Comparison of ENCODE assay signal across 9 cellular contexts in the genomic region with DNA sequence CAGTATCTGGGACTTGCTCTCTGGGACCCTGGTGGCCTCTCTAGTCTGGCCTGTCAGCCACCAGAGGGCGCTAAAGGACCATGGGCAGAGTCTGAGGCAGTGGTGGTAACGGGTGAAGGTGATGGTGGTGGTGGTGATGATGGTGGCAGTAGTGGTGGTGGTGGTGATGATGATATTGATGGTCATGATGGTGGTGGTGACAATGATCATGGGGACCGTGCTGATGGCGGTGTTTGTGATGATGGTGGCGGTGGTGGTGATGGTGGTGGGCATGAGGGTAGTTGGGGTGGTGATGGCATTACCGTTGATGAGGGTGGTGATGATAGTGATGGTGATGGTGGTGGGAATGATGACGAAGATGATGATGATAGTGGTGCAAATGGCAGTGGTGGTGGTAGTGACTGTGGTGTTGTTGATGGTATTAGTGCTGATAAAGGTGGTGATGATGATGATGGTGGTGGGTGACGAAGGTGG. TPM values are rescaled to one million over a fixed set of nuclear protein-coding genes. Genes with fewer than 3 reads are reported as not detected.
A peak's percentile ranks its signal among the peaks of the same experiment; 100 is the strongest.
DNase-seq lines count a peak whose midpoint lies in the region; ATAC-seq, FAIRE-seq and TF ChIP-seq lines count a peak whose summit lies in the region.
"Had no signal": no experiment of that assay in that cellular context is flagged by ENCODE, and none has a peak within 500 bp of the region (broad histone marks: within the 10 kb centered on the region; RNA-seq: fewer than 3 reads in every experiment).

No MANE protein-coding gene starts in this region.

- no peak overlapping the region for H3K9ac ChIP-seq in keratinocyte (ENCODE audit: control insufficient read depth, extremely low read depth, insufficient read depth, low read length)

- intact Hi-C loops in MCF 10A (cut with micrococcal nuclease), result loop anchor here (1.0 kb wide), 1 partner anchor 460 kb away; no protein-coding TSS in a partner anchor

- no peak overlapping the region for H3K27ac Mint-ChIP-seq in MCF 10A (ENCODE audit: low read depth, unreplicated experiment)

- CTCF ChIA-PET in MCF 10A (lab: Yijun Ruan, JAX), result interaction anchor here (0.7 to 5.8 kb wide), 8 partner anchors 9 to 752 kb away, joined by 3 to 76 read pairs (median 4); no protein-coding TSS in a partner anchor

- H3K4me3 ChIP-seq in MG63 (no peak overlapping the region), keratinocyte (ENCODE audit: control insufficient read depth in 2 of 3, extremely low read depth in 1 of 3, insufficient read depth in 2 of 3, low read depth in 1 of 3, low read length in 3 of 3) (no peak overlapping the region)

- no peaks in the 10 kb centered on the region for H3K9me3 Mint-ChIP-seq in MCF 10A (ENCODE audit: unreplicated experiment)

- no peak for FAIRE-seq in keratinocyte (lab: Jason Lieb, UNC)
- FAIRE-seq: TTC549 had no signal

- H3K4me3 Mint-ChIP-seq in MCF 10A (ENCODE audit: unreplicated experiment), result no peak overlapping the region

- no peaks in the 10 kb centered on the region for H3K79me2 ChIP-seq in keratinocyte (ENCODE audit: control insufficient read depth, insufficient read depth, low read length)

- DNase-seq in Daoy (ENCODE audit: low read depth), result peak; percentile 51
- DNase-seq in MG63, result peak; percentile 37
- DNase-seq in MCF 10A (ENCODE audit: unreplicated experiment), result peak; percentile 68
- no peak for DNase-seq in keratinocyte (ENCODE audit: low read depth, low spot score)
- peak; percentile 92 to 95 for DNase-seq in stimulated activated CD4-positive, alpha-beta T cell treated with anti-CD3 and anti-CD28 coated beads, Interleukin-2, amount 100 ng/mL, for 48 hours
- DNase-seq in SHP77 treated with DMSO at 0.1 percent for 48 hours (lab: John Stamatoyannopoulos, UW), result no peak

- H3K4me1 ChIP-seq in keratinocyte (ENCODE audit: control insufficient read depth, extremely low read depth, insufficient read depth, low read length), result no peaks in the 10 kb centered on the region

- H3K9me3 ChIP-seq in MG63, result no peaks in the 10 kb centered on the region
- H3K9me3 ChIP-seq in keratinocyte (ENCODE audit: control insufficient read depth, low read depth, low read length), result no peaks in the 10 kb centered on the region

- H3K27ac ChIP-seq in VCaP, result no peak overlapping the region
- H3K27ac ChIP-seq in keratinocyte (ENCODE audit: control insufficient read depth, insufficient read depth, low read length), result no peak overlapping the region

- TF ChIP-seq CTCF in VCaP (conservative IDR thresholded peaks at IDR 0.05) (peak; percentile 96), MCF 10A (IDR thresholded peaks at IDR 0.05; ENCODE audit: unreplicated experiment) (peak; percentile 88), keratinocyte (optimal IDR thresholded peaks at IDR 0.05 in 1 of 3, IDR thresholded peaks at IDR 0.05 in 1 of 3, conservative IDR thresholded peaks at IDR 0.05 in 1 of 3; ENCODE audit: extremely low read depth in 1 of 3, insufficient read depth in 2 of 3, low read length in 3 of 3) (peak; percentile 93 to 96 (median 94))

- no peaks in the 10 kb centered on the region for H3K36me3 Mint-ChIP-seq in MCF 10A (ENCODE audit: insufficient read depth, unreplicated experiment)

- no peaks in the 10 kb centered on the region for H3K9me1 ChIP-seq in keratinocyte (ENCODE audit: control insufficient read depth, extremely low read depth, insufficient read depth, low read length)

- H3K4me2 ChIP-seq in keratinocyte (ENCODE audit: control insufficient read depth, extremely low read depth, insufficient read depth, low read depth, low read length), result no peak overlapping the region

- no peaks in the 10 kb centered on the region for H4K20me1 ChIP-seq in keratinocyte (ENCODE audit: control insufficient read depth, extremely low read depth, insufficient read depth, low read length)

- ATAC-seq in HG03520 (IDR thresholded peaks at IDR 0.05; ENCODE audit: unreplicated experiment), result no peak

- POLR2A ChIA-PET in MCF 10A (lab: Yijun Ruan, JAX), result no interaction called here

- H3K36me3 ChIP-seq in MG63 (no peaks in the 10 kb centered on the region), keratinocyte (ENCODE audit: control insufficient read depth in 2 of 2, extremely low read depth in 1 of 2, insufficient read depth in 2 of 2, low read length in 2 of 2) (no peaks in the 10 kb centered on the region)

- dilution Hi-C loops in keratinocyte (cut with MboI; ENCODE audit: extremely low pct_ligation_motif_present, low sequenced_read_pairs), result no loop called here

- H2AFZ ChIP-seq in keratinocyte (ENCODE audit: control insufficient read depth, low read length), result no peak overlapping the region

- H3K4me1 Mint-ChIP-seq in MCF 10A (ENCODE audit: insufficient read depth, unreplicated experiment), result no peaks in the 10 kb centered on the region

- H3K27me3 Mint-ChIP-seq in MCF 10A (ENCODE audit: insufficient read depth, unreplicated experiment), result no peaks in the 10 kb centered on the region

- H3K27me3 ChIP-seq in MG63, result no peaks in the 10 kb centered on the region
- peaks cover 3% of the 10 kb centered on the region for H3K27me3 ChIP-seq in keratinocyte (ENCODE audit: control insufficient read depth, extremely low read depth, insufficient read depth, low read length)

- BruUV-seq in MCF 10A (replicated peaks; lab: Mats Ljungman, UMichigan), result no TSS peak

RNA-seq across cellular contexts. Expression of a gene that starts 16.0 kb away (rescaled TPM):
- total RNA-seq in Daoy (2014; rRNA removed; shearing (Covaris generic)), result 0.11 TPM in 1 of 2 replicates, not detected in the other
- not detected in 2 replicates for total RNA-seq in MG63 (2014; rRNA removed; shearing (Covaris generic); ENCODE audit: low replicate concordance)
- not detected in 2 replicates for total RNA-seq in MCF 10A (2022)
- not detected in 3 replicates for polyA plus RNA-seq in keratinocyte
- polyA plus RNA-seq in keratinocyte (2011; ENCODE audit: low read depth), result not detected
- not detected in 2 replicates for polyA plus RNA-seq in keratinocyte (2011; cell fraction: cytosol; rRNA removed)
- polyA plus RNA-seq in keratinocyte (2011; cell fraction: nucleus; rRNA removed), result not detected in 2 replicates
- polyA plus RNA-seq in keratinocyte (2012; ENCODE audit: low replicate concordance), result not detected in 2 replicates
- polyA minus RNA-seq in keratinocyte, result 0.13 TPM in 1 of 3 replicates, not detected in the others
- polyA minus RNA-seq in keratinocyte (2011; cell fraction: cytosol; rRNA and poly(A)+ RNA removed), result not detected
- polyA minus RNA-seq in keratinocyte (2011; cell fraction: nucleus; rRNA and poly(A)+ RNA removed), result not detected in 2 replicates

RNA-seq across cellular contexts. Expression of a gene that starts 16.4 kb away (rescaled TPM):
- total RNA-seq in Daoy (2014; rRNA removed; shearing (Covaris generic)), result 0.36 TPM in 1 of 2 replicates, not detected in the other
- total RNA-seq in MG63 (2014; rRNA removed; shearing (Covaris generic); ENCODE audit: low replicate concordance), result not detected in 2 replicates
- not detected in 2 replicates for total RNA-seq in MCF 10A (2022)
- polyA plus RNA-seq in keratinocyte, result not detected in 3 replicates
- polyA plus RNA-seq in keratinocyte (2011; ENCODE audit: low read depth), result not detected
- not detected in 2 replicates for polyA plus RNA-seq in keratinocyte (2011; cell fraction: cytosol; rRNA removed)
- polyA plus RNA-seq in keratinocyte (2011; cell fraction: nucleus; rRNA removed), result not detected in 2 replicates
- not detected in 2 replicates for polyA plus RNA-seq in keratinocyte (2012; ENCODE audit: low replicate concordance)
- not detected in 3 replicates for polyA minus RNA-seq in keratinocyte
- polyA minus RNA-seq in keratinocyte (2011; cell fraction: cytosol; rRNA and poly(A)+ RNA removed), result not detected
- polyA minus RNA-seq in keratinocyte (2011; cell fraction: nucleus; rRNA and poly(A)+ RNA removed), result not detected in 2 replicates

RNA-seq across cellular contexts. Expression of a gene that starts 27.8 kb away (rescaled TPM):
- total RNA-seq in Daoy (2014; rRNA removed; shearing (Covaris generic)), result 50.1 and 73.7 TPM in 2 replicates
- 58.7 and 90.1 TPM in 2 replicates for total RNA-seq in MG63 (2014; rRNA removed; shearing (Covaris generic); ENCODE audit: low replicate concordance)
- total RNA-seq in MCF 10A (2022), result 69.9 and 70.3 TPM in 2 replicates
- polyA plus RNA-seq in keratinocyte, result 15.9 to 27.1 TPM (median 18.6 TPM) in 3 replicates
- 16.4 TPM for polyA plus RNA-seq in keratinocyte (2011; ENCODE audit: low read depth)
- polyA plus RNA-seq in keratinocyte (2011; cell fraction: cytosol; rRNA removed), result 9.5 and 26.4 TPM in 2 replicates
- 22.0 and 31.6 TPM in 2 replicates for polyA plus RNA-seq in keratinocyte (2011; cell fraction: nucleus; rRNA removed)
- polyA plus RNA-seq in keratinocyte (2012; ENCODE audit: low replicate concordance), result 38.2 and 40.2 TPM in 2 replicates
- 13.8 to 23.9 TPM (median 14.9 TPM) in 3 replicates for polyA minus RNA-seq in keratinocyte
- 37.0 TPM for polyA minus RNA-seq in keratinocyte (2011; cell fraction: cytosol; rRNA and poly(A)+ RNA removed)
- 12.8 and 15.4 TPM in 2 replicates for polyA minus RNA-seq in keratinocyte (2011; cell fraction: nucleus; rRNA and poly(A)+ RNA removed)

RNA-seq across cellular contexts. Expression of a gene that starts 51.2 kb away (rescaled TPM):
- 62.0 and 67.5 TPM in 2 replicates for total RNA-seq in Daoy (2014; rRNA removed; shearing (Covaris generic))
- total RNA-seq in MG63 (2014; rRNA removed; shearing (Covaris generic); ENCODE audit: low replicate concordance), result 141 and 182 TPM in 2 replicates
- total RNA-seq in MCF 10A (2022), result 183 and 187 TPM in 2 replicates
- polyA plus RNA-seq in keratinocyte, result 194 to 429 TPM (median 320 TPM) in 3 replicates
- 94.1 TPM for polyA plus RNA-seq in keratinocyte (2011; ENCODE audit: low read depth)
- 211 and 326 TPM in 2 replicates for polyA plus RNA-seq in keratinocyte (2011; cell fraction: cytosol; rRNA removed)
- polyA plus RNA-seq in keratinocyte (2011; cell fraction: nucleus; rRNA removed), result 476 and 659 TPM in 2 replicates
- 517 and 572 TPM in 2 replicates for polyA plus RNA-seq in keratinocyte (2012; ENCODE audit: low replicate concordance)
- polyA minus RNA-seq in keratinocyte, result 327 to 957 TPM (median 546 TPM) in 3 replicates
- polyA minus RNA-seq in keratinocyte (2011; cell fraction: cytosol; rRNA and poly(A)+ RNA removed), result 543 TPM
- 405 and 451 TPM in 2 replicates for polyA minus RNA-seq in keratinocyte (2011; cell fraction: nucleus; rRNA and poly(A)+ RNA removed)

Comparison
In these comparisons a context has a peak if more than half of its experiments do, and no peak if none do; other contexts are left out.
1. DNase-seq: peak in Daoy (single experiment), MG63 (single experiment), MCF 10A (single experiment) and stimulated activated CD4-positive, alpha-beta T cell treated with anti-CD3 and anti-CD28 coated beads, Interleukin-2, amount 100 ng/mL, for 48 hours (2 of 2); none in keratinocyte (single experiment) and SHP77 treated with DMSO at 0.1 percent for 48 hours (single experiment).
2. Peak in every context shown above with its lines, with median percentiles within 50 percentile points of each other: CTCF ChIP-seq.